In genomic region chr7:7554647-7555575, GRCh38 we compare ENCODE assay signal across 2 cellular contexts.
TF ChIP-seq lines count a peak whose summit lies in the region.

No MANE protein-coding gene starts in this region.

TF ChIP-seq in liver, 16 proteins besides CTCF, POLR2A, EP300 and RAD21:
- peak; percentile 17 for TF ChIP-seq YY1 (IDR thresholded peaks at IDR 0.05)
- TF ChIP-seq NR2F2 (IDR thresholded peaks at IDR 0.05): no peak

TF ChIP-seq in HepG2, 621 proteins besides CTCF, POLR2A, EP300 and RAD21:
- TF ChIP-seq TCF7L2 (IDR thresholded peaks at IDR 0.05; ENCODE audit: low read depth, low read length) (no peak), ZNF772 (CRISPR knock-in tag; IDR thresholded peaks at IDR 0.05) (no peak)
